Comparison of ENCODE assay signal across 8 cellular contexts in the genomic region with DNA sequence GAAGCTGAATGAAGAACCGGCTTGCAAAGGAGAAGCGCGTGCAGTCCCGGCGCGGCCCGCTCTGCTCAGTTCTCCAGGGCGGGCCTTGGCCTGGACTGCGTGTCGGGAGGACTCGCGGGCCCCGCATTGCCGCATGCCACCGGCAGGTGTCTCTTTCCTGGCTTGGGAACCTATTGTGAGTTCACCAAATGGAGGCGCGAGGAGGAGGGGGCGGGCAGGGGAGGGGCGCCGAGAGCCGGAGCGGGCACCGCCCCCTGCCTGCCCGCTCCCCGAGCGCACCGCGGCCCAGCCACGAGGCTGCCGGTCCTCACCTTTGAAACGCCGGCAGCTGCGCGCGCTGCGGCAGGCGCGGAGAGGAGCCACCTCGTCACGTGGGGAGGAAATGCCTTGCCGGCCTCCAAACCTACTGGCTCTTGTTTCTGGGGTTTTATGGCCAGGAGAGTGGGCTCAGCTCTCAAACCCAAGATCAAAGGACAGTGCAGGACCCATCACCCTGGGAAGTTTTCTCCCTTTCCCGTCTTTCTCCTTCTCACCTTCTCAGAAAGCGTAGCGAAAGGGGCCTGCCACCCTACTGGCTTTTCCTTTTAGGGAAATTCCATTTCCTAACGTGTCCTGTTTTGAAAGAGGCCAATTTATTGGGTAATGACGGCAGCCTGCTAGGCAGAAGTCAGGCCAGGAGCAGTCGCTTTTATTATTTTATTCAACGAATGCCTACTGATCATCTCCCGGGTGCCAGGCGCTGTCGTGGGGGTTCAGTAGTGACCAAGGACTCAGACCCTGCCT. TPM values are rescaled to one million over a fixed set of nuclear protein-coding genes. Genes with fewer than 3 reads are reported as not detected.
DNase-seq lines count a peak whose midpoint lies in the region; ATAC-seq and TF ChIP-seq lines count a peak whose summit lies in the region.

No MANE protein-coding gene starts in this region.

- H3K27ac ChIP-seq in RWPE2 (ENCODE audit: poor library complexity, severe bottlenecking) (no peak overlapping the region), suprapubic skin (peak overlapping the region; percentile 91)

- peak; percentile 56 for TF ChIP-seq POLR2A in GM19099 (IDR thresholded peaks at IDR 0.05; ENCODE audit: extremely low read depth, insufficient read length, low read depth)
- TF ChIP-seq POLR2A in suprapubic skin (IDR thresholded peaks at IDR 0.05), result no peak

- TF ChIP-seq EP300 in suprapubic skin (IDR thresholded peaks at IDR 0.05), result no peak

- 3% methylated on average over 41 of the region's 51 CpGs for WGBS in suprapubic skin

- TF ChIP-seq CTCF in AG10803 (conservative IDR thresholded peaks at IDR 0.05; ENCODE audit: low read length) (peak; percentile 61), RWPE2 (IDR thresholded peaks at IDR 0.05; ENCODE audit: poor library complexity, severe bottlenecking) (peak; percentile 78), suprapubic skin (IDR thresholded peaks at IDR 0.05) (peak; percentile 73 to 95)

- H3K36me3 ChIP-seq in RWPE2 (ENCODE audit: low read depth), result no peaks in the 10 kb centered on the region
- H3K36me3 ChIP-seq in suprapubic skin, result no peaks in the 10 kb centered on the region

- H3K27me3 ChIP-seq in RWPE2 (ENCODE audit: insufficient read depth, poor library complexity, severe bottlenecking) (no peaks in the 10 kb centered on the region), suprapubic skin (no peaks in the 10 kb centered on the region)

- H3K4me1 ChIP-seq in RWPE2 (ENCODE audit: insufficient read depth, poor library complexity, severe bottlenecking) (peaks cover 3% of the 10 kb centered on the region), suprapubic skin (peaks cover 52% of the 10 kb centered on the region)

- H3K4me3 ChIP-seq in AG10803 (ENCODE audit: low read length), result peak overlapping the region; percentile 48
- peak overlapping the region; percentile 7 for H3K4me3 ChIP-seq in RWPE2 (ENCODE audit: severe bottlenecking)
- peak overlapping the region; percentile 40 for H3K4me3 ChIP-seq in suprapubic skin

- no peaks in the 10 kb centered on the region for H3K9me3 ChIP-seq in RWPE2 (ENCODE audit: severe bottlenecking)
- H3K9me3 ChIP-seq in suprapubic skin, result no peaks in the 10 kb centered on the region

- DNase-seq in AG10803 (ENCODE audit: low read depth) (peak; percentile 88), RWPE2 (ENCODE audit: low spot score) (peak; percentile 76), globus pallidus (ENCODE audit: low spot score) (peak; percentile 89), occipital lobe (lab: John Stamatoyannopoulos, UW) (peak; percentile 82), suprapubic skin (ENCODE audit: low spot score in 2 of 2) (peak; percentile 96 to 98)
- peak; percentile 94 for DNase-seq in activated naive CD4-positive, alpha-beta T cell treated with anti-CD3 and anti-CD28 coated beads, Interleukin-2, amount 50 U/mL, for 16 hours

- peak; percentile 85 for ATAC-seq in HG03378 (IDR thresholded peaks at IDR 0.05; ENCODE audit: unreplicated experiment)
- peak; percentile 94 for ATAC-seq in RWPE2 (ENCODE audit: low read depth)

RNA-seq across cellular contexts. Expression of a gene that starts 13.8 kb away (rescaled TPM):
- total RNA-seq in occipital lobe, result not detected
- under 1 TPM in 2 of 4 donors, not detected in 2; 0.34 to 0.80 TPM for total RNA-seq in suprapubic skin

RNA-seq across cellular contexts. Expression of a gene that starts 57.2 kb away (rescaled TPM):
- total RNA-seq in occipital lobe (295 TPM), suprapubic skin (100 to 1,000 TPM; 212 to 327 (median 271) TPM)
